Comparison of ENCODE assay signal across 1 cellular context in genomic region chr6:117481278-117481925, GRCh38.
TF ChIP-seq lines count a peak whose summit lies in the region.

No MANE protein-coding gene starts in this region.

TF ChIP-seq in HepG2, 621 proteins besides CTCF, POLR2A, EP300 and RAD21 (continued from another document and continues in another):
- TF ChIP-seq, protein P1, sequence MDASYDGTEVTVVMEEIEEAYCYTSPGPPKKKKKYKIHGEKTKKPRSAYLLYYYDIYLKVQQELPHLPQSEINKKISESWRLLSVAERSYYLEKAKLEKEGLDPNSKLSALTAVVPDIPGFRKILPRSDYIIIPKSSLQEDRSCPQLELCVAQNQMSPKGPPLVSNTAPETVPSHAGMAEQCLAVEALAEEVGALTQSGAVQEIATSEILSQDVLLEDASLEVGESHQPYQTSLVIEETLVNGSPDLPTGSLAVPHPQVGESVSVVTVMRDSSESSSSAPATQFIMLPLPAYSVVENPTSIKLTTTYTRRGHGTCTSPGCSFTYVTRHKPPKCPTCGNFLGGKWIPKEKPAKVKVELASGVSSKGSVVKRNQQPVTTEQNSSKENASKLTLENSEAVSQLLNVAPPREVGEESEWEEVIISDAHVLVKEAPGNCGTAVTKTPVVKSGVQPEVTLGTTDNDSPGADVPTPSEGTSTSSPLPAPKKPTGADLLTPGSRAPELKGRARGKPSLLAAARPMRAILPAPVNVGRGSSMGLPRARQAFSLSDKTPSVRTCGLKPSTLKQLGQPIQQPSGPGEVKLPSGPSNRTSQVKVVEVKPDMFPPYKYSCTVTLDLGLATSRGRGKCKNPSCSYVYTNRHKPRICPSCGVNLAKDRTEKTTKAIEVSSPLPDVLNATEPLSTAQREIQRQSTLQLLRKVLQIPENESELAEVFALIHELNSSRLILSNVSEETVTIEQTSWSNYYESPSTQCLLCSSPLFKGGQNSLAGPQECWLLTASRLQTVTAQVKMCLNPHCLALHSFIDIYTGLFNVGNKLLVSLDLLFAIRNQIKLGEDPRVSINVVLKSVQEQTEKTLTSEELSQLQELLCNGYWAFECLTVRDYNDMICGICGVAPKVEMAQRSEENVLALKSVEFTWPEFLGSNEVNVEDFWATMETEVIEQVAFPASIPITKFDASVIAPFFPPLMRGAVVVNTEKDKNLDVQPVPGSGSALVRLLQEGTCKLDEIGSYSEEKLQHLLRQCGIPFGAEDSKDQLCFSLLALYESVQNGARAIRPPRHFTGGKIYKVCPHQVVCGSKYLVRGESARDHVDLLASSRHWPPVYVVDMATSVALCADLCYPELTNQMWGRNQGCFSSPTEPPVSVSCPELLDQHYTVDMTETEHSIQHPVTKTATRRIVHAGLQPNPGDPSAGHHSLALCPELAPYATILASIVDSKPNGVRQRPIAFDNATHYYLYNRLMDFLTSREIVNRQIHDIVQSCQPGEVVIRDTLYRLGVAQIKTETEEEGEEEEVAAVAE (CRISPR knock-in tag; IDR thresholded peaks at IDR 0.05; ENCODE audit: borderline replicate concordance): peak; percentile 59; the same call in 1 of the 2 replicates
- TF ChIP-seq NONO (IDR thresholded peaks at IDR 0.05) (no peak), NONO (CRISPR knock-in tag; conservative IDR thresholded peaks at IDR 0.05) (no peak), ZNF780A (CRISPR knock-in tag; IDR thresholded peaks at IDR 0.05) (no peak; the same call in 1 of the 2 replicates), ZNF670 (CRISPR knock-in tag; IDR thresholded peaks at IDR 0.05; ENCODE audit: borderline replicate concordance) (no peak), MED8 (CRISPR knock-in tag; IDR thresholded peaks at IDR 0.05; ENCODE audit: insufficient replicate concordance) (peak; percentile 32), DNMT3B (CRISPR knock-in tag; conservative IDR thresholded peaks at IDR 0.05) (peak; percentile 97), ZNF34 (CRISPR knock-in tag; IDR thresholded peaks at IDR 0.05; ENCODE audit: borderline replicate concordance) (no peak), E2F1 (CRISPR knock-in tag; IDR thresholded peaks at IDR 0.05) (peak; percentile 38; the same call in 1 of the 2 replicates), ZMYM2 (CRISPR knock-in tag; IDR thresholded peaks at IDR 0.05) (0 out of 2 replicates have a peak, but pooled peaks have one; percentile 74), POGZ (CRISPR knock-in tag; IDR thresholded peaks at IDR 0.05) (peak; percentile 79), SIN3B (IDR thresholded peaks at IDR 0.05; ENCODE audit: low read length) (no peak), ZMAT3 (CRISPR knock-in tag; conservative IDR thresholded peaks at IDR 0.05) (peak; percentile 83; the same call in 1 of the 2 replicates), POGK (CRISPR knock-in tag; conservative IDR thresholded peaks at IDR 0.05) (peak; percentile 70; the same call in 1 of the 2 replicates), ZNF572 (CRISPR knock-in tag; IDR thresholded peaks at IDR 0.05) (no peak; the same call in 1 of the 2 replicates), PCBP2 (optimal IDR thresholded peaks at IDR 0.05; ENCODE audit: low read depth, low read length, poor library complexity, severe bottlenecking) (peak; percentile 21), IKZF5 (CRISPR knock-in tag; IDR thresholded peaks at IDR 0.05) (peak; percentile 59; the same call in 1 of the 2 replicates), ZSCAN20 (CRISPR knock-in tag; IDR thresholded peaks at IDR 0.05; ENCODE audit: borderline replicate concordance) (0 out of 2 replicates have a peak, but pooled peaks have one; percentile 48), ZNF136 (CRISPR knock-in tag; IDR thresholded peaks at IDR 0.05; ENCODE audit: low read depth) (0 out of 2 replicates have a peak, but pooled peaks have one; percentile 60), NFE2L2 (IDR thresholded peaks at IDR 0.05; ENCODE audit: low read length) (no peak), FIP1L1 (IDR thresholded peaks at IDR 0.05; ENCODE audit: borderline replicate concordance, insufficient read depth, low read depth, low read length) (no peak), FOXJ3 (CRISPR knock-in tag; IDR thresholded peaks at IDR 0.05; ENCODE audit: borderline replicate concordance) (peak; percentile 75), ISX (CRISPR knock-in tag; conservative IDR thresholded peaks at IDR 0.05) (no peak), CHCHD3 (CRISPR knock-in tag; IDR thresholded peaks at IDR 0.05) (peak; percentile 61; the same call in 1 of the 2 replicates), NCOR1 (IDR thresholded peaks at IDR 0.05; ENCODE audit: borderline replicate concordance, low read length) (0 out of 2 replicates have a peak, but pooled peaks have one; percentile 59), ZBTB42 (CRISPR knock-in tag; IDR thresholded peaks at IDR 0.05) (0 out of 2 replicates have a peak, but pooled peaks have one; percentile 44), SP2 (CRISPR knock-in tag; IDR thresholded peaks at IDR 0.05) (no peak), ZFP36 (IDR thresholded peaks at IDR 0.05; ENCODE audit: borderline replicate concordance, low read depth, low read length, partially characterized antibody) (no peak), ZKSCAN8 (CRISPR knock-in tag; IDR thresholded peaks at IDR 0.05; ENCODE audit: borderline replicate concordance) (peak; percentile 64; the same call in 1 of the 2 replicates), ZZZ3 (CRISPR knock-in tag; IDR thresholded peaks at IDR 0.05; ENCODE audit: borderline replicate concordance) (no peak), HNRNPL (IDR thresholded peaks at IDR 0.05; ENCODE audit: low read depth, low read length) (no peak), PBX2 (CRISPR knock-in tag; IDR thresholded peaks at IDR 0.05) (no peak), ZNF644 (CRISPR knock-in tag; IDR thresholded peaks at IDR 0.05; ENCODE audit: low read depth) (peak; percentile 52; the same call in 1 of the 2 replicates), RXRB (CRISPR knock-in tag; IDR thresholded peaks at IDR 0.05; ENCODE audit: borderline replicate concordance) (peak; percentile 65; the same call in 1 of the 2 replicates), ZNF24 (IDR thresholded peaks at IDR 0.05) (no peak), HCFC1 (IDR thresholded peaks at IDR 0.05; ENCODE audit: low read depth, low read length) (no peak), FOSL2 (CRISPR knock-in tag; IDR thresholded peaks at IDR 0.05) (peak; percentile 70), ATF7 (IDR thresholded peaks at IDR 0.05) (no peak), ATF7 (CRISPR knock-in tag; IDR thresholded peaks at IDR 0.05) (no peak), KLF12 (CRISPR knock-in tag; IDR thresholded peaks at IDR 0.05; ENCODE audit: borderline replicate concordance) (peak; percentile 50; the same call in 1 of the 2 replicates), ZNF335 (CRISPR knock-in tag; IDR thresholded peaks at IDR 0.05) (peak; percentile 42; the same call in 1 of the 2 replicates), NFKBIZ (CRISPR knock-in tag; IDR thresholded peaks at IDR 0.05) (0 out of 2 replicates have a peak, but pooled peaks have one; percentile 75), EEA1 (CRISPR knock-in tag; IDR thresholded peaks at IDR 0.05; ENCODE audit: borderline replicate concordance) (no peak), MTA1 (CRISPR knock-in tag; IDR thresholded peaks at IDR 0.05; ENCODE audit: borderline replicate concordance) (peak; percentile 91; the same call in 1 of the 2 replicates), ZNF816 (CRISPR knock-in tag; IDR thresholded peaks at IDR 0.05; ENCODE audit: borderline replicate concordance) (no peak), ZNF557 (CRISPR knock-in tag; IDR thresholded peaks at IDR 0.05) (peak; percentile 79; the same call in 1 of the 2 replicates)
- TF ChIP-seq, protein P2, sequence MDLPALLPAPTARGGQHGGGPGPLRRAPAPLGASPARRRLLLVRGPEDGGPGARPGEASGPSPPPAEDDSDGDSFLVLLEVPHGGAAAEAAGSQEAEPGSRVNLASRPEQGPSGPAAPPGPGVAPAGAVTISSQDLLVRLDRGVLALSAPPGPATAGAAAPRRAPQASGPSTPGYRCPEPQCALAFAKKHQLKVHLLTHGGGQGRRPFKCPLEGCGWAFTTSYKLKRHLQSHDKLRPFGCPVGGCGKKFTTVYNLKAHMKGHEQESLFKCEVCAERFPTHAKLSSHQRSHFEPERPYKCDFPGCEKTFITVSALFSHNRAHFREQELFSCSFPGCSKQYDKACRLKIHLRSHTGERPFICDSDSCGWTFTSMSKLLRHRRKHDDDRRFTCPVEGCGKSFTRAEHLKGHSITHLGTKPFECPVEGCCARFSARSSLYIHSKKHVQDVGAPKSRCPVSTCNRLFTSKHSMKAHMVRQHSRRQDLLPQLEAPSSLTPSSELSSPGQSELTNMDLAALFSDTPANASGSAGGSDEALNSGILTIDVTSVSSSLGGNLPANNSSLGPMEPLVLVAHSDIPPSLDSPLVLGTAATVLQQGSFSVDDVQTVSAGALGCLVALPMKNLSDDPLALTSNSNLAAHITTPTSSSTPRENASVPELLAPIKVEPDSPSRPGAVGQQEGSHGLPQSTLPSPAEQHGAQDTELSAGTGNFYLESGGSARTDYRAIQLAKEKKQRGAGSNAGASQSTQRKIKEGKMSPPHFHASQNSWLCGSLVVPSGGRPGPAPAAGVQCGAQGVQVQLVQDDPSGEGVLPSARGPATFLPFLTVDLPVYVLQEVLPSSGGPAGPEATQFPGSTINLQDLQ (CRISPR knock-in tag; IDR thresholded peaks at IDR 0.05): peak; percentile 78; the same call in 1 of the 2 replicates
- TF ChIP-seq, protein P3, sequence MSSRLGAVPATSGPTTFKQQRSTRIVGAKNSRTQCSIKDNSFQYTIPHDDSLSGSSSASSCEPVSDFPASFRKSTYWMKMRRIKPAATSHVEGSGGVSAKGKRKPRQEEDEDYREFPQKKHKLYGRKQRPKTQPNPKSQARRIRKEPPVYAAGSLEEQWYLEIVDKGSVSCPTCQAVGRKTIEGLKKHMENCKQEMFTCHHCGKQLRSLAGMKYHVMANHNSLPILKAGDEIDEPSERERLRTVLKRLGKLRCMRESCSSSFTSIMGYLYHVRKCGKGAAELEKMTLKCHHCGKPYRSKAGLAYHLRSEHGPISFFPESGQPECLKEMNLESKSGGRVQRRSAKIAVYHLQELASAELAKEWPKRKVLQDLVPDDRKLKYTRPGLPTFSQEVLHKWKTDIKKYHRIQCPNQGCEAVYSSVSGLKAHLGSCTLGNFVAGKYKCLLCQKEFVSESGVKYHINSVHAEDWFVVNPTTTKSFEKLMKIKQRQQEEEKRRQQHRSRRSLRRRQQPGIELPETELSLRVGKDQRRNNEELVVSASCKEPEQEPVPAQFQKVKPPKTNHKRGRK (CRISPR knock-in tag; IDR thresholded peaks at IDR 0.05): no peak
- TF ChIP-seq, protein P4, sequence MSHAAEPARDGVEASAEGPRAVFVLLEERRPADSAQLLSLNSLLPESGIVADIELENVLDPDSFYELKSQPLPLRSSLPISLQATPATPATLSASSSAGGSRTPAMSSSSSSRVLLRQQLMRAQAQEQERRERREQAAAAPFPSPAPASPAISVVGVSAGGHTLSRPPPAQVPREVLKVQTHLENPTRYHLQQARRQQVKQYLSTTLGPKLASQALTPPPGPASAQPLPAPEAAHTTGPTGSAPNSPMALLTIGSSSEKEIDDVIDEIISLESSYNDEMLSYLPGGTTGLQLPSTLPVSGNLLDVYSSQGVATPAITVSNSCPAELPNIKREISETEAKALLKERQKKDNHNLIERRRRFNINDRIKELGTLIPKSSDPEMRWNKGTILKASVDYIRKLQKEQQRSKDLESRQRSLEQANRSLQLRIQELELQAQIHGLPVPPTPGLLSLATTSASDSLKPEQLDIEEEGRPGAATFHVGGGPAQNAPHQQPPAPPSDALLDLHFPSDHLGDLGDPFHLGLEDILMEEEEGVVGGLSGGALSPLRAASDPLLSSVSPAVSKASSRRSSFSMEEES (CRISPR knock-in tag; IDR thresholded peaks at IDR 0.05): peak; percentile 93
- TF ChIP-seq, protein P5, sequence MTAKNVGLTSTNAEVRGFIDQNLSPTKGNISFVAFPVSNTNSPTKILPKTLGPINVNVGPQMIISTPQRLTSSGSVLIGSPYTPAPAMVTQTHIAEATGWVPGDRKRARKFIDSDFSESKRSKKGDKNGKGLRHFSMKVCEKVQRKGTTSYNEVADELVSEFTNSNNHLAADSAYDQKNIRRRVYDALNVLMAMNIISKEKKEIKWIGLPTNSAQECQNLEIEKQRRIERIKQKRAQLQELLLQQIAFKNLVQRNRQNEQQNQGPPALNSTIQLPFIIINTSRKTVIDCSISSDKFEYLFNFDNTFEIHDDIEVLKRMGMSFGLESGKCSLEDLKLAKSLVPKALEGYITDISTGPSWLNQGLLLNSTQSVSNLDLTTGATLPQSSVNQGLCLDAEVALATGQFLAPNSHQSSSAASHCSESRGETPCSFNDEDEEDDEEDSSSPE (CRISPR knock-in tag; IDR thresholded peaks at IDR 0.05): peak; percentile 91
